Comparison of ENCODE assay signal across 1 cellular context in the genomic region with DNA sequence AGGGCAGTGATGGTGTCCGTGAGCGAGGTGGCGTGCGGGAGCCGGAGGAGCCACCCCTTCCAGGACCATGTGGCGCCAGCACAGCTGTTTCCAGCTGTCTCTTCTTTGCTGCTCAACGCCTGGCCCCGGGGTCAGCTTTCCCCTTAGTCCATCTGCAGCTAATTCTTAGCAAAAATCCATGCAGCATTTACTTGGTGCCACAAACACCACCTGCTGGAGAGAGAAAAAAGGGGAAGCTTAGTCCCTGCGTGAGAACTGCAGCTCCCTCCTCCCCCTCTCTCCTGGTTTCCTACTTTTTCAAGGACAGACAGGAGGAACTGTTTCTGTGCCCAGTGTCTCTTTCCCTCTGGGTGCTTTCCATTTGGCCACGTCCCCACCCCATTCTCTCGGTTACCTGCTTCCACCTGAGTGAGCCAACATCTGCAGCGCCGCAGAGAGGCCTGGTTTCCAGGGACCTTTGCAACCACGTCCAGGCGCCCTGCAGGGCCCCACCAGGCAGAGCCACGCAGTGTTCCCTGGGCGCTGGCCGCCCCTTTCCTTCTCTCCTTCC.
TF ChIP-seq lines count a peak whose summit lies in the region.

No MANE protein-coding gene starts in this region.

TF ChIP-seq in K562, 482 proteins besides CTCF, POLR2A, EP300 and RAD21 (continued from another document):
- no peak for TF ChIP-seq ESRRB (CRISPR knock-in tag; IDR thresholded peaks at IDR 0.05; ENCODE audit: borderline replicate concordance)
- TF ChIP-seq RNF2 (IDR thresholded peaks at IDR 0.05): no peak
- TF ChIP-seq XRCC5 (IDR thresholded peaks at IDR 0.05; ENCODE audit: low read depth, low read length): no peak
